Comparison of ENCODE assay signal across 1 cellular context in genomic region chr6:30683137-30683979, GRCh38.
TF ChIP-seq lines count a peak whose summit lies in the region.

No MANE protein-coding gene starts in this region.

TF ChIP-seq in H1, 55 proteins besides CTCF, POLR2A, EP300 and RAD21:
- TF ChIP-seq, protein P1, sequence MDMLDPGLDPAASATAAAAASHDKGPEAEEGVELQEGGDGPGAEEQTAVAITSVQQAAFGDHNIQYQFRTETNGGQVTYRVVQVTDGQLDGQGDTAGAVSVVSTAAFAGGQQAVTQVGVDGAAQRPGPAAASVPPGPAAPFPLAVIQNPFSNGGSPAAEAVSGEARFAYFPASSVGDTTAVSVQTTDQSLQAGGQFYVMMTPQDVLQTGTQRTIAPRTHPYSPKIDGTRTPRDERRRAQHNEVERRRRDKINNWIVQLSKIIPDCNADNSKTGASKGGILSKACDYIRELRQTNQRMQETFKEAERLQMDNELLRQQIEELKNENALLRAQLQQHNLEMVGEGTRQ (IDR thresholded peaks at IDR 0.05; ENCODE audit: low read length), result no peak
- TF ChIP-seq MAX (IDR thresholded peaks at IDR 0.05), result no peak
- TF ChIP-seq CEBPB (IDR thresholded peaks at IDR 0.05; ENCODE audit: low read depth, low read length), result no peak
- no peak for TF ChIP-seq EZH2 (IDR thresholded peaks at IDR 0.05; ENCODE audit: low read depth, low read length, severe bottlenecking)
- TF ChIP-seq TAF7 (optimal IDR thresholded peaks at IDR 0.05; ENCODE audit: borderline replicate concordance, low read depth, low read length), result no peak
- TF ChIP-seq SUZ12 (IDR thresholded peaks at IDR 0.05; ENCODE audit: low read length), result no peak
- no peak for TF ChIP-seq SAP30 (IDR thresholded peaks at IDR 0.05; ENCODE audit: insufficient read depth, insufficient replicate concordance, low read length)
- no peak for TF ChIP-seq POU5F1 (IDR thresholded peaks at IDR 0.05; ENCODE audit: low read depth, low read length)
- no peak for TF ChIP-seq HDAC2 (IDR thresholded peaks at IDR 0.05; ENCODE audit: borderline replicate concordance in 1 of 2, low read depth in 2 of 2, low read length in 2 of 2)
- no peak for TF ChIP-seq MAFK (IDR thresholded peaks at IDR 0.05; ENCODE audit: low read depth, low read length)
- TF ChIP-seq EGR1 (IDR thresholded peaks at IDR 0.05; ENCODE audit: borderline replicate concordance, low read depth, low read length), result no peak
- TF ChIP-seq CHD2 (IDR thresholded peaks at IDR 0.05; ENCODE audit: low read length), result no peak
- TF ChIP-seq, protein P2, sequence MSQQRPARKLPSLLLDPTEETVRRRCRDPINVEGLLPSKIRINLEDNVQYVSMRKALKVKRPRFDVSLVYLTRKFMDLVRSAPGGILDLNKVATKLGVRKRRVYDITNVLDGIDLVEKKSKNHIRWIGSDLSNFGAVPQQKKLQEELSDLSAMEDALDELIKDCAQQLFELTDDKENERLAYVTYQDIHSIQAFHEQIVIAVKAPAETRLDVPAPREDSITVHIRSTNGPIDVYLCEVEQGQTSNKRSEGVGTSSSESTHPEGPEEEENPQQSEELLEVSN (IDR thresholded peaks at IDR 0.05), result no peak
- no peak for TF ChIP-seq CBX5 (IDR thresholded peaks at IDR 0.05; ENCODE audit: low read depth, low read length)
- TF ChIP-seq JUN (IDR thresholded peaks at IDR 0.05; ENCODE audit: low read depth, low read length), result no peak
- TF ChIP-seq RBBP5 (IDR thresholded peaks at IDR 0.05; ENCODE audit: borderline replicate concordance, low read depth, low read length), result no peak
- no peak for TF ChIP-seq CTBP2 (IDR thresholded peaks at IDR 0.05; ENCODE audit: borderline replicate concordance, insufficient read depth, insufficient read length, low read length)
- TF ChIP-seq BRCA1 (IDR thresholded peaks at IDR 0.05; ENCODE audit: low read depth, low read length), result no peak
- no peak for TF ChIP-seq ATF2 (IDR thresholded peaks at IDR 0.05; ENCODE audit: low read length)
- TF ChIP-seq, protein P3, sequence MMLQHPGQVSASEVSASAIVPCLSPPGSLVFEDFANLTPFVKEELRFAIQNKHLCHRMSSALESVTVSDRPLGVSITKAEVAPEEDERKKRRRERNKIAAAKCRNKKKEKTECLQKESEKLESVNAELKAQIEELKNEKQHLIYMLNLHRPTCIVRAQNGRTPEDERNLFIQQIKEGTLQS (IDR thresholded peaks at IDR 0.05; ENCODE audit: insufficient read depth, low read depth, low read length), result no peak
